Comparison of ENCODE assay signal across 14 cellular contexts in genomic region chr7:74478671-74479065, GRCh38. TPM values are rescaled to one million over a fixed set of nuclear protein-coding genes. Genes with fewer than 3 reads are reported as not detected.
DNase-seq lines count a peak whose midpoint lies in the region; ATAC-seq and TF ChIP-seq lines count a peak whose summit lies in the region.
"Had no signal": no experiment of that assay in that cellular context is flagged by ENCODE, and none has a peak within 500 bp of the region (broad histone marks: within the 10 kb centered on the region; RNA-seq: fewer than 3 reads in every experiment).

No MANE protein-coding gene starts in this region.

- 96% methylated on average over 4 of the region's 4 CpGs for WGBS in thymus

- H3K27ac ChIP-seq in caudate nucleus (ENCODE audit: low read depth, low read length) (peak overlapping the region; percentile 88), mucosa of rectum (ENCODE audit: low read depth in 2 of 2, low read length in 2 of 2) (peak overlapping the region; percentile 45 to 55), thymus (ENCODE audit: low read depth) (peak overlapping the region; percentile 52), MM.1S (ENCODE audit: low read length) (no peak overlapping the region)

- peaks cover 5% of the 10 kb centered on the region; the same call in 1 of the 2 replicates for H3K27me3 Mint-ChIP-seq in HFFc6 (ENCODE audit: insufficient read depth)

- peaks cover 92% of the 10 kb centered on the region for H3K4me1 Mint-ChIP-seq in HFFc6 (ENCODE audit: low read depth)

- H3K79me2 ChIP-seq in MM.1S (ENCODE audit: low read length), result peaks cover 23% of the 10 kb centered on the region; the same call in 1 of the 2 replicates

- H3K36me3 ChIP-seq in mucosa of rectum (ENCODE audit: control insufficient read depth in 2 of 2, insufficient read depth in 2 of 2, low read length in 2 of 2), result no peaks in the 10 kb centered on the region
- no peaks in the 10 kb centered on the region for H3K36me3 ChIP-seq in thymus (ENCODE audit: control insufficient read depth, insufficient read depth)
- H3K36me3 ChIP-seq in MM.1S (replicated peaks; ENCODE audit: insufficient read depth, low read length), result no peaks in the 10 kb centered on the region
- H3K36me3 ChIP-seq: HAP-1 had no signal

- H3K27ac Mint-ChIP-seq in HFFc6, result peak overlapping the region; percentile 99
- H3K27ac Mint-ChIP-seq: activated CD8-positive, alpha-beta T cell treated with anti-CD3 and anti-CD28 coated beads for 36 hours; activated naive CD4-positive, alpha-beta T cell treated with anti-CD3 and anti-CD28 coated beads, Interleukin-2, amount 50 U/mL, for 24 hours had no signal

- H3F3A ChIP-seq in MM.1S (ENCODE audit: insufficient read depth, low read length), result no peaks in the 10 kb centered on the region

- H3K4me3 Mint-ChIP-seq in HFFc6, result peak overlapping the region; percentile 47; the same call in 1 of the 2 replicates
- H3K4me3 Mint-ChIP-seq: activated CD8-positive, alpha-beta T cell treated with anti-CD3 and anti-CD28 coated beads for 36 hours; activated naive CD4-positive, alpha-beta T cell treated with anti-CD3 and anti-CD28 coated beads, Interleukin-2, amount 50 U/mL, for 24 hours had no signal

- no peak for TF ChIP-seq CTCF in HFFc6 (IDR thresholded peaks at IDR 0.05)
- no peak for TF ChIP-seq CTCF in MM.1S (IDR thresholded peaks at IDR 0.05; ENCODE audit: low read length)

- peaks cover 3% of the 10 kb centered on the region; the same call in 1 of the 2 replicates for H4K20me1 ChIP-seq in MM.1S (ENCODE audit: insufficient read depth, low read length)

- H3K9me3 ChIP-seq in mucosa of rectum (ENCODE audit: control insufficient read depth in 2 of 2, low read length in 2 of 2) (no peaks in the 10 kb centered on the region), thymus (ENCODE audit: control insufficient read depth) (peaks cover 1% of the 10 kb centered on the region), MM.1S (replicated peaks; ENCODE audit: insufficient read depth, low read length) (no peaks in the 10 kb centered on the region)
- H3K9me3 ChIP-seq: HAP-1 had no signal

- H3K4me1 ChIP-seq in mucosa of rectum (ENCODE audit: control insufficient read depth in 2 of 2, insufficient read depth in 2 of 2, low read length in 2 of 2) (peaks cover 39 to 42% of the 10 kb centered on the region in 2 donors), thymus (ENCODE audit: control insufficient read depth, insufficient read depth, low read length) (peaks cover 3% of the 10 kb centered on the region), MM.1S (ENCODE audit: low read length) (no peaks in the 10 kb centered on the region)

- H3K36me3 Mint-ChIP-seq in HFFc6 (ENCODE audit: low read depth), result no peaks in the 10 kb centered on the region; the same call in 1 of the 2 replicates
- H3K36me3 Mint-ChIP-seq: activated naive CD4-positive, alpha-beta T cell treated with anti-CD3 and anti-CD28 coated beads, Interleukin-2, amount 50 U/mL, for 24 hours had no signal

- H3K4me2 ChIP-seq in MM.1S (ENCODE audit: low read depth, low read length), result no peak overlapping the region

- H3K9ac ChIP-seq in mucosa of rectum (ENCODE audit: low read depth in 1 of 2, low read length in 2 of 2) (peak overlapping the region in 1 of 2 donors; percentile 42), MM.1S (ENCODE audit: low read length) (no peak overlapping the region)

- no peak for ATAC-seq in HG02759 (IDR thresholded peaks at IDR 0.05; ENCODE audit: unreplicated experiment)
- ATAC-seq: activated CD8-positive, alpha-beta T cell treated with anti-CD3 and anti-CD28 coated beads for 36 hours had no signal

- no peaks in the 10 kb centered on the region for H3K9me3 Mint-ChIP-seq in HFFc6
- H3K9me3 Mint-ChIP-seq: activated CD8-positive, alpha-beta T cell treated with anti-CD3 and anti-CD28 coated beads for 36 hours; activated naive CD4-positive, alpha-beta T cell treated with anti-CD3 and anti-CD28 coated beads, Interleukin-2, amount 50 U/mL, for 24 hours had no signal

- H3K27me3 ChIP-seq in mucosa of rectum (ENCODE audit: control insufficient read depth in 2 of 2, insufficient read depth in 2 of 2, low read length in 2 of 2) (no peaks in the 10 kb centered on the region), thymus (ENCODE audit: control insufficient read depth, insufficient read depth) (no peaks in the 10 kb centered on the region), MM.1S (replicated peaks; ENCODE audit: insufficient read depth, low read length) (no peaks in the 10 kb centered on the region)

- H2AFZ ChIP-seq in MM.1S (ENCODE audit: low read length), result no peak overlapping the region

- no peaks in the 10 kb centered on the region for H3K9me2 ChIP-seq in MM.1S (replicated peaks; ENCODE audit: insufficient read depth, low read length)

- no peak overlapping the region for H3K4me3 ChIP-seq in mucosa of rectum (ENCODE audit: low read length in 2 of 2)
- H3K4me3 ChIP-seq in thymus (ENCODE audit: low read length), result no peak overlapping the region
- no peak overlapping the region for H3K4me3 ChIP-seq in MM.1S (ENCODE audit: low read length)
- H3K4me3 ChIP-seq: HAP-1 had no signal

- DNase-seq in HFFc6, result no peak
- no peak for DNase-seq in caudate nucleus (lab: John Stamatoyannopoulos, UW)
- DNase-seq in hypothalamus (lab: John Stamatoyannopoulos, UW), result no peak
- DNase-seq in MM.1S, result no peak
- DNase-seq in SHP77 (lab: John Stamatoyannopoulos, UW), result no peak
- DNase-seq: activated CD8-positive, alpha-beta T cell treated with anti-CD3 and anti-CD28 coated beads for 36 hours; NCI-H1694 treated with DMSO at 0.1 percent for 48 hours; NK-92 treated with Interleukin-12 subunit alpha and Interleukin-12 subunit beta, amount 100 ng/mL, for 24 hours; T-helper 2 cell had no signal

RNA-seq across cellular contexts. Expression of gene GTF2IRD1, which starts 25.0 kb away (rescaled TPM):
- 10 to 100 TPM; 19.7 to 24.6 (median 22.4) TPM for total RNA-seq in HFFc6 (2021; fragmentation: NEBNext Ultra II Directional; extraction: Animal tissue kit (Norgen Biotek cat#: 25700))
- 14.6 TPM for polyA plus RNA-seq in thymus
